Comparison of ENCODE assay signal across 9 cellular contexts in the genomic region with DNA sequence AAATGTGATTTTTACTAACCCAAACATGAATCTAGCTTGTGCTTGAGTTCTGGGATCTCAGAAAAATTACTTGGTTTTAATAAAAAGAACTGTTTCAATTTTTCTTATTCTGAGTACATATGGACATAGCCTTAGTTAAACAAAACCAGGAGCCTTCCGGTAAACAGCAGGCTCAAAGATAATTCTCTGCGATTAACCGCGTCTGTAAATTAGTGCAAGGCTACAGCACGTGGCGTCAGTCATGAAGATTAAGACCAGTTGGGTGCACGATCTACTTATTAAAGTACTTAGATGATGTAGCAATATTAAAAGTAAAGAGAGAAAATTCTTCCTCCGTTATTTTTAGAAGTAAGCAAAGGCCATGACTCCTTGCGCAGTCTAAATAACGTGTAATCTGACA. TPM values are rescaled to one million over a fixed set of nuclear protein-coding genes. Genes with fewer than 3 reads are reported as not detected.
DNase-seq lines count a peak whose midpoint lies in the region; ATAC-seq, FAIRE-seq and TF ChIP-seq lines count a peak whose summit lies in the region.
"Had no signal": no experiment of that assay in that cellular context is flagged by ENCODE, and none has a peak within 500 bp of the region (broad histone marks: within the 10 kb centered on the region; RNA-seq: fewer than 3 reads in every experiment).

No MANE protein-coding gene starts in this region.

- no peaks in the 10 kb centered on the region for H3K27me3 ChIP-seq in body of pancreas
- H3K27me3 ChIP-seq in left lung = peaks cover 0 to 51% of the 10 kb centered on the region in 2 donors
- no peaks in the 10 kb centered on the region for H3K27me3 ChIP-seq in thoracic aorta (replicated peaks; ENCODE audit: insufficient read depth)

- DNase-seq in HEK293T (ENCODE audit: extremely low spot score) = no peak
- DNase-seq in body of pancreas = peak in 2 of 4 donors; percentile 25 to 26
- DNase-seq in left lung = no peak
- DNase-seq in thoracic aorta (ENCODE audit: low spot score) = no peak
- DNase-seq in ecto neural progenitor cell (ENCODE audit: low spot score) = no peak
- DNase-seq in RCC 7860 (ENCODE audit: low spot score) = no peak
- DNase-seq: NCI-H2107 had no signal

- peak overlapping the region; percentile 64 to 93 (median 89) for H3K27ac ChIP-seq in body of pancreas
- peak overlapping the region; percentile 77 to 86 for H3K27ac ChIP-seq in left lung
- peak overlapping the region; percentile 75 to 78 for H3K27ac ChIP-seq in thoracic aorta

- H3K4me1 ChIP-seq in body of pancreas (peaks cover 44% of the 10 kb centered on the region), left lung (peaks cover 0 to 3% of the 10 kb centered on the region in 2 donors), thoracic aorta (ENCODE audit: control insufficient read depth in 1 of 2, low read depth in 2 of 2) (peaks cover 19 to 36% of the 10 kb centered on the region in 2 donors)

- TF ChIP-seq POLR2A in body of pancreas (IDR thresholded peaks at IDR 0.05) = no peak

- POLR2A ChIA-PET in HEK293T (lab: Yijun Ruan, JAX) = interaction anchor here (1.3 to 1.7 kb wide), 4 partner anchors 14 to 851 kb away, joined by 3 to 7 read pairs (median 4); a partner anchor contains a TSS

- TF ChIP-seq CTCF in body of pancreas (IDR thresholded peaks at IDR 0.05) (no peak), left lung (IDR thresholded peaks at IDR 0.05) (no peak), thoracic aorta (IDR thresholded peaks at IDR 0.05) (no peak)

- H3K9me3 ChIP-seq in body of pancreas (no peaks in the 10 kb centered on the region), left lung (no peaks in the 10 kb centered on the region), thoracic aorta (no peaks in the 10 kb centered on the region)

- no peaks in the 10 kb centered on the region for H3K36me3 ChIP-seq in body of pancreas (replicated peaks in 1 of 2; ENCODE audit: insufficient read depth in 1 of 2, low read depth in 2 of 2)
- H3K36me3 ChIP-seq in left lung = no peaks in the 10 kb centered on the region
- no peaks in the 10 kb centered on the region for H3K36me3 ChIP-seq in thoracic aorta

- intact Hi-C loops in body of pancreas (cut with DNase I) (no loop called here), left lung (cut with DNase I) (no loop called here)

- H3K4me3 ChIP-seq in body of pancreas (peak overlapping the region in 1 of 2 donors; percentile 42), left lung (peak overlapping the region; percentile 44 to 49), thoracic aorta (peak overlapping the region; percentile 89)

- CTCF ChIA-PET in HEK293T (lab: Yijun Ruan, JAX) = interaction anchor here (0.6 to 3.7 kb wide), 3 partner anchors 12 to 217 kb away, joined by 4 to 14 read pairs (median 6); no protein-coding TSS in a partner anchor

- FAIRE-seq in RCC 7860 (lab: Jason Lieb, UNC) = no peak

- 5 to 7% methylated on average over 10 of the region's 10 CpGs for WGBS in body of pancreas, 2 donors

- ATAC-seq in body of pancreas (no peak), left lung (peak; percentile 20), thoracic aorta (ENCODE audit: insufficient number of reproducible peaks, low FRiP score, low read depth) (no peak), HG03135 (IDR thresholded peaks at IDR 0.05; ENCODE audit: unreplicated experiment) (no peak)
- ATAC-seq: esophagus mucosa had no signal

TF ChIP-seq in HEK293T, 16 proteins besides CTCF, POLR2A, EP300 and RAD21:
- TF ChIP-seq FOXM1 (IDR thresholded peaks at IDR 0.05; ENCODE audit: borderline replicate concordance) = no peak
- TF ChIP-seq, protein P1, sequence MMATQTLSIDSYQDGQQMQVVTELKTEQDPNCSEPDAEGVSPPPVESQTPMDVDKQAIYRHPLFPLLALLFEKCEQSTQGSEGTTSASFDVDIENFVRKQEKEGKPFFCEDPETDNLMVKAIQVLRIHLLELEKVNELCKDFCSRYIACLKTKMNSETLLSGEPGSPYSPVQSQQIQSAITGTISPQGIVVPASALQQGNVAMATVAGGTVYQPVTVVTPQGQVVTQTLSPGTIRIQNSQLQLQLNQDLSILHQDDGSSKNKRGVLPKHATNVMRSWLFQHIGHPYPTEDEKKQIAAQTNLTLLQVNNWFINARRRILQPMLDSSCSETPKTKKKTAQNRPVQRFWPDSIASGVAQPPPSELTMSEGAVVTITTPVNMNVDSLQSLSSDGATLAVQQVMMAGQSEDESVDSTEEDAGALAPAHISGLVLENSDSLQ (IDR thresholded peaks at IDR 0.05) = no peak
- no peak for TF ChIP-seq FOXK2 (IDR thresholded peaks at IDR 0.05)
- peak; percentile 53 for TF ChIP-seq L3MBTL2 (conservative IDR thresholded peaks at IDR 0.05)
- TF ChIP-seq TARDBP (IDR thresholded peaks at IDR 0.05) = no peak
- TF ChIP-seq ZNF384 (IDR thresholded peaks at IDR 0.05) = no peak
- no peak for TF ChIP-seq LEF1 (IDR thresholded peaks at IDR 0.05; ENCODE audit: borderline replicate concordance)

RNA-seq across cellular contexts. Expression of a gene that starts 0.7 kb away (rescaled TPM):
- total RNA-seq in body of pancreas (10 to 100 TPM; 15.2 to 26.2 TPM), left lung (10 to 100 TPM; 14.3 to 20.8 TPM), thoracic aorta (1 to 10 TPM; 7.0 to 8.1 TPM)
